Comparison of ENCODE assay signal across 21 cellular contexts in genomic region chr5:103273952-103274351, GRCh38.
"Had no signal": no experiment of that assay in that cellular context is flagged by ENCODE, and none has a peak within 500 bp of the region (broad histone marks: within the 10 kb centered on the region; RNA-seq: fewer than 3 reads in every experiment).

No MANE protein-coding gene starts in this region.

- H3K36me3 Mint-ChIP-seq: IgD-negative memory B cell had no signal

- H3K9me3 ChIP-seq: MG63, Peyer's patch, SJCRH30 had no signal

- H3K27me3 ChIP-seq: MG63, Peyer's patch, SJCRH30 had no signal

- H3K27me3 Mint-ChIP-seq: IgD-negative memory B cell had no signal

- FAIRE-seq: HepG2 had no signal

- H3K9me3 Mint-ChIP-seq: IgD-negative memory B cell had no signal

- H3K4me1 ChIP-seq: Peyer's patch, SJCRH30 had no signal

- ATAC-seq: HepG2, Right ventricle myocardium inferior, SK-N-SH treated with all-trans-retinoic acid at 6 μM for 48 hours had no signal

- H3K27ac Mint-ChIP-seq: IgD-negative memory B cell had no signal

- H3K4me3 Mint-ChIP-seq: IgD-negative memory B cell had no signal

- H3K27ac ChIP-seq: Peyer's patch, SJCRH30 had no signal

- DNase-seq: KBM-7, MG63, NCI-H1092 treated with DMSO at 0.1 percent for 48 hours, NCI-H1436, NCI-H187, NCI-H2029, NCI-H2081 treated with DMSO at 0.1 percent for 48 hours, NCI-H2171, NCI-H226, NCI-H446, NCI-H510A, NCI-H524 treated with DMSO at 0.1 percent for 48 hours, NCI-H69, NCI-H774, Peyer's patch, SHP77 treated with DMSO at 0.1 percent for 48 hours, SJCRH30 had no signal

- H3K4me3 ChIP-seq: MG63, Peyer's patch, SJCRH30 had no signal
